In genomic region chr7:156017916-156018700, GRCh38 we compare ENCODE assay signal across 22 cellular contexts.
"Had no signal": no experiment of that assay in that cellular context is flagged by ENCODE, and none has a peak within 500 bp of the region (broad histone marks: within the 10 kb centered on the region; RNA-seq: fewer than 3 reads in every experiment).

No MANE protein-coding gene starts in this region.

- DNase-seq: activated CD4-positive, alpha-beta T cell treated with anti-CD3 and anti-CD28 coated beads, Interleukin-2, amount 10 ng/mL, durations not matched to agents 7 days and 5 days; activated CD4-positive, CD25-positive, alpha-beta regulatory T cell treated with anti-CD3 and anti-CD28 coated beads, Interleukin-2, amount 50 U/mL, for 72 hours; activated naive CD4-positive, alpha-beta T cell; activated T-cell treated with anti-CD3 and anti-CD28 coated beads, Interleukin-2, amount 50 U/mL, for 4 hours; anterior cingulate cortex; effector CD8-positive, alpha-beta T cell; left ventricle myocardium superior; naive B cell; nephron progenitor cell; stimulated activated CD4-positive, alpha-beta T cell treated with anti-CD3 and anti-CD28 coated beads, Interleukin-1b, Interleukin-23, amount 100 ng/mL, for 48 hours; stimulated activated naive B cell treated with anti-CD40 and anti-IgM and Interleukin-4, amounts not matched to agents 10 μg/mL and 1 μg/mL and 100 μg/mL, for 72 hours; T-helper 2 cell had no signal

- H3K9me3 ChIP-seq: suprapubic skin had no signal

- H3K4me1 Mint-ChIP-seq: activated T-helper 17 cell treated with anti-CD3 and anti-CD28 coated beads, Interleukin-2, amount 50 U/mL, for 72 hours; central memory CD8-positive, alpha-beta T cell; mesothelial cell of epicardium; stimulated activated naive B cell treated with anti-CD40 and anti-IgM and Interleukin-4, amounts not matched to agents 10 μg/mL and 1 μg/mL and 100 μg/mL, for 72 hours had no signal

- ATAC-seq: activated naive CD4-positive, alpha-beta T cell treated with anti-CD3 and anti-CD28 coated beads, Interleukin-2, amount 50 U/mL, for 72 hours; activated T-cell treated with anti-CD3 and anti-CD28 coated beads, Interleukin-2, amount 50 U/mL, for 4 hours; activated T-helper 17 cell treated with anti-CD3 and anti-CD28 coated beads, Interleukin-2, amount 50 U/mL, for 72 hours; left ventricle myocardium superior; SK-N-SH treated with all-trans-retinoic acid at 6 μM for 48 hours; stimulated activated naive B cell treated with anti-CD40 and anti-IgM and Interleukin-4, amounts not matched to agents 10 μg/mL and 1 μg/mL and 100 μg/mL, for 72 hours had no signal

- H3K36me3 Mint-ChIP-seq: mesothelial cell of epicardium; naive B cell; stimulated activated naive B cell treated with anti-CD40 and anti-IgM and Interleukin-4, amounts not matched to agents 10 μg/mL and 1 μg/mL and 100 μg/mL, for 72 hours had no signal

- H3K27ac Mint-ChIP-seq: activated CD4-positive, alpha-beta T cell treated with anti-CD3 and anti-CD28 coated beads, Interleukin-2, amount 10 ng/mL, durations not matched to agents 7 days and 5 days; activated naive CD4-positive, alpha-beta T cell treated with anti-CD3 and anti-CD28 coated beads, Interleukin-2, amount 50 U/mL, for 72 hours; activated T-helper 17 cell treated with anti-CD3 and anti-CD28 coated beads, Interleukin-2, amount 50 U/mL, for 72 hours; mesothelial cell of epicardium; naive B cell; nephron progenitor cell; stimulated activated naive B cell treated with anti-CD40 and anti-IgM and Interleukin-4, amounts not matched to agents 10 μg/mL and 1 μg/mL and 100 μg/mL, for 72 hours had no signal

- H3K4me3 ChIP-seq: right atrium auricular region, smooth muscle cell, suprapubic skin, tibial nerve had no signal

- H3K9ac ChIP-seq: parathyroid adenoma had no signal

- H3K27me3 ChIP-seq: right atrium auricular region, suprapubic skin, tibial nerve had no signal

- H3K4me1 ChIP-seq: parathyroid adenoma, right atrium auricular region, suprapubic skin, tibial nerve had no signal

- H3K27ac ChIP-seq: parathyroid adenoma, right atrium auricular region, suprapubic skin, tibial nerve had no signal

- H3K36me3 ChIP-seq: right atrium auricular region, suprapubic skin, tibial nerve had no signal

- H3K4me3 Mint-ChIP-seq: activated CD4-positive, alpha-beta T cell treated with anti-CD3 and anti-CD28 coated beads, Interleukin-2, amount 10 ng/mL, durations not matched to agents 7 days and 5 days; activated T-cell treated with anti-CD3 and anti-CD28 coated beads, Interleukin-2, amount 50 U/mL, for 4 hours; activated T-helper 17 cell treated with anti-CD3 and anti-CD28 coated beads, Interleukin-2, amount 50 U/mL, for 72 hours; central memory CD8-positive, alpha-beta T cell; mesothelial cell of epicardium; naive B cell; nephron progenitor cell; stimulated activated naive B cell treated with anti-CD40 and anti-IgM and Interleukin-4, amounts not matched to agents 10 μg/mL and 1 μg/mL and 100 μg/mL, for 72 hours had no signal
